ENCODE assay signal across 36 cellular contexts in genomic region chr14:95922080-95922479, GRCh38. TPM values are rescaled to one million over a fixed set of nuclear protein-coding genes. Genes with fewer than 3 reads are reported as not detected.
"Had no signal": no experiment of that assay in that cellular context is flagged by ENCODE, and none has a peak within 500 bp of the region (broad histone marks: within the 10 kb centered on the region; RNA-seq: fewer than 3 reads in every experiment).

No MANE protein-coding gene starts in this region.

- FAIRE-seq: RCC 7860 had no signal

- H3K36me3 ChIP-seq: ascending aorta, WERI-Rb-1 had no signal

- H3K4me1 Mint-ChIP-seq: activated naive CD4-positive, alpha-beta T cell treated with anti-CD3 and anti-CD28 coated beads, Interleukin-2, amount 50 U/mL, for 24 hours; activated naive CD8-positive, alpha-beta T cell treated with anti-CD3 and anti-CD28 coated beads, Interleukin-2, amount 10 ng/mL, durations not matched to agents 7 days and 5 days; activated T-helper 17 cell treated with anti-CD3 and anti-CD28 coated beads, Interleukin-2, amount 50 U/mL, for 72 hours had no signal

- H3K4me3 ChIP-seq: ascending aorta had no signal

- DNase-seq: activated CD4-positive, alpha-beta T cell treated with anti-CD3 and anti-CD28 coated beads for 1 hour; activated CD4-positive, alpha-beta T cell treated with anti-CD3 and anti-CD28 coated beads for 48 hours; activated CD4-positive, CD25-positive, alpha-beta regulatory T cell; activated CD8-positive, alpha-beta T cell treated with anti-CD3 and anti-CD28 coated beads for 36 hours; activated effector memory CD4-positive, alpha-beta T cell treated with anti-CD3 and anti-CD28 coated beads, Interleukin-2, amount 50 U/mL, for 16 hours; activated naive CD4-positive, alpha-beta T cell; activated naive CD8-positive, alpha-beta T cell treated with anti-CD3 and anti-CD28 coated beads, Interleukin-2, amount 10 ng/mL, durations not matched to agents 7 days and 5 days; activated T-cell treated with anti-CD3 and anti-CD28 coated beads, Interleukin-2, amount 50 U/mL, for 1 hour; activated T-cell treated with anti-CD3 and anti-CD28 coated beads, Interleukin-2, amount 50 U/mL, for 72 hours; amygdala; caudate nucleus; cerebellar nuclear complex; Kasumi-1; KG1; NCI-H1105; NCI-H1417 treated with DMSO at 0.1 percent for 48 hours; NCI-H187 treated with DMSO at 0.1 percent for 48 hours; NCI-H2081; NCI-H345; NCI-H524 treated with DMSO at 0.1 percent for 48 hours; NCI-H748 treated with DMSO at 0.1 percent for 48 hours; NK-92 treated with Interleukin-12 subunit alpha and Interleukin-12 subunit beta, amount 100 ng/mL, for 24 hours; PC-3; Right ventricle myocardium superior; SW 1271; T-helper 1 cell; T-helper 2 cell; T-helper 9 cell; WERI-Rb-1 had no signal

- H3K27ac Mint-ChIP-seq: activated CD8-positive, alpha-beta T cell treated with anti-CD3 and anti-CD28 coated beads for 36 hours; activated naive CD4-positive, alpha-beta T cell treated with anti-CD3 and anti-CD28 coated beads, Interleukin-2, amount 50 U/mL, for 24 hours; activated naive CD8-positive, alpha-beta T cell treated with anti-CD3 and anti-CD28 coated beads, Interleukin-2, amount 10 ng/mL, durations not matched to agents 7 days and 5 days; activated T-cell treated with anti-CD3 and anti-CD28 coated beads, Interleukin-2, amount 50 U/mL, for 72 hours; activated T-helper 17 cell treated with anti-CD3 and anti-CD28 coated beads, Interleukin-2, amount 50 U/mL, for 72 hours had no signal

- H3K4me1 ChIP-seq: ascending aorta had no signal

- H3K36me3 Mint-ChIP-seq: activated naive CD4-positive, alpha-beta T cell treated with anti-CD3 and anti-CD28 coated beads, Interleukin-2, amount 50 U/mL, for 24 hours; activated naive CD8-positive, alpha-beta T cell treated with anti-CD3 and anti-CD28 coated beads, Interleukin-2, amount 10 ng/mL, durations not matched to agents 7 days and 5 days had no signal

- H3K4me3 Mint-ChIP-seq: activated CD8-positive, alpha-beta T cell treated with anti-CD3 and anti-CD28 coated beads for 36 hours; activated naive CD4-positive, alpha-beta T cell treated with anti-CD3 and anti-CD28 coated beads, Interleukin-2, amount 50 U/mL, for 24 hours; activated naive CD8-positive, alpha-beta T cell treated with anti-CD3 and anti-CD28 coated beads, Interleukin-2, amount 10 ng/mL, durations not matched to agents 7 days and 5 days; activated T-cell treated with anti-CD3 and anti-CD28 coated beads, Interleukin-2, amount 50 U/mL, for 72 hours; activated T-helper 17 cell treated with anti-CD3 and anti-CD28 coated beads, Interleukin-2, amount 50 U/mL, for 72 hours had no signal

- H3K9me3 ChIP-seq: ascending aorta had no signal

- H3K27ac ChIP-seq: ascending aorta, RWPE1, WERI-Rb-1 had no signal

- H3K27me3 ChIP-seq: ascending aorta had no signal

- H3K9me3 Mint-ChIP-seq: activated CD8-positive, alpha-beta T cell treated with anti-CD3 and anti-CD28 coated beads for 36 hours; activated naive CD4-positive, alpha-beta T cell treated with anti-CD3 and anti-CD28 coated beads, Interleukin-2, amount 50 U/mL, for 24 hours; activated naive CD8-positive, alpha-beta T cell treated with anti-CD3 and anti-CD28 coated beads, Interleukin-2, amount 10 ng/mL, durations not matched to agents 7 days and 5 days; activated T-cell treated with anti-CD3 and anti-CD28 coated beads, Interleukin-2, amount 50 U/mL, for 72 hours; activated T-helper 17 cell treated with anti-CD3 and anti-CD28 coated beads, Interleukin-2, amount 50 U/mL, for 72 hours had no signal

RNA-seq across cellular contexts. Expression of gene TUNAR, which starts 45.4 kb away (rescaled TPM):
- total RNA-seq: activated CD8-positive, alpha-beta memory T cell treated with anti-CD3 and anti-CD28 coated beads for 36 hours; activated CD8-positive, alpha-beta T cell treated with anti-CD3 and anti-CD28 coated beads for 36 hours; activated naive CD8-positive, alpha-beta T cell treated with anti-CD3 and anti-CD28 coated beads, Interleukin-2, amount 10 ng/mL, durations not matched to agents 7 days and 5 days; activated T-cell treated with anti-CD3 and anti-CD28 coated beads, Interleukin-2, amount 50 U/mL, for 72 hours; activated T-helper 17 cell treated with anti-CD3 and anti-CD28 coated beads, Interleukin-2, amount 50 U/mL, for 72 hours; ascending aorta; NCI-H460; PC-3; Right ventricle myocardium superior had no signal
